In genomic region chr2:157176602-157177001, GRCh38 we compare ENCODE assay signal across 29 cellular contexts.
"Had no signal": no experiment of that assay in that cellular context is flagged by ENCODE, and none has a peak within 500 bp of the region (broad histone marks: within the 10 kb centered on the region; RNA-seq: fewer than 3 reads in every experiment).

No MANE protein-coding gene starts in this region.

- H3K79me2 ChIP-seq: hepatocyte, parathyroid adenoma had no signal

- H3K4me2 ChIP-seq: hepatocyte, neural progenitor cell, smooth muscle cell had no signal

- H3K27me3 ChIP-seq: esophagus muscularis mucosa, foreskin keratinocyte, gastroesophageal sphincter, heart left ventricle, hepatocyte, left lung, neural progenitor cell, suprapubic skin, transverse colon, upper lobe of right lung, uterus had no signal

- H3K4me3 ChIP-seq: esophagus muscularis mucosa, gastroesophageal sphincter, heart left ventricle, hepatocyte, left lung, neural progenitor cell, smooth muscle cell, suprapubic skin, transverse colon, upper lobe of right lung, uterus had no signal

- FAIRE-seq: islet of Langerhans had no signal

- H3K27ac ChIP-seq: esophagus muscularis mucosa, foreskin keratinocyte, gastroesophageal sphincter, heart left ventricle, hepatocyte, left lung, neural progenitor cell, parathyroid adenoma, suprapubic skin, transverse colon, upper lobe of right lung, uterus had no signal

- H3K9ac ChIP-seq: neural progenitor cell, parathyroid adenoma had no signal

- H3K9me3 ChIP-seq: esophagus muscularis mucosa, gastroesophageal sphincter, left lung, suprapubic skin, transverse colon, upper lobe of right lung, uterus had no signal

- ATAC-seq: foreskin keratinocyte; gastroesophageal sphincter; heart left ventricle; left cardiac atrium; left lung; naive thymus-derived CD4-positive, alpha-beta T cell; sciatic nerve; stimulated activated naive CD8-positive, alpha-beta T cell treated with anti-CD3 and anti-CD28 coated beads, Interleukin-15, amount 100 ng/mL, for 72 hours; upper lobe of right lung had no signal

- H3K27ac Mint-ChIP-seq: endodermal cell; naive thymus-derived CD4-positive, alpha-beta T cell; nephron; neural progenitor cell; progenitor cell of endocrine pancreas; stimulated activated naive CD8-positive, alpha-beta T cell treated with anti-CD3 and anti-CD28 coated beads, Interleukin-15, amount 100 ng/mL, for 72 hours had no signal

- DNase-seq: effector CD8-positive, alpha-beta T cell; endodermal cell; foreskin keratinocyte; heart left ventricle; left cardiac atrium; left lung; mesendoderm; midbrain; naive thymus-derived CD4-positive, alpha-beta T cell; stimulated activated CD4-positive, alpha-beta T cell treated with anti-CD3 and anti-CD28 coated beads, Interleukin-12 subunit alpha, Interleukin-12 subunit beta, amount 100 ng/mL, for 4 hours; stimulated activated CD4-positive, alpha-beta T cell treated with anti-CD3 and anti-CD28 coated beads, Interleukin-1b, Interleukin-23, amount 100 ng/mL, for 48 hours; stimulated activated CD4-positive, alpha-beta T cell treated with anti-CD3 and anti-CD28 coated beads, Interleukin-4, amount 100 ng/mL, for 1 hour; stimulated activated CD8-positive, alpha-beta memory T cell treated with anti-CD3 and anti-CD28 coated beads, Interleukin-4, amount 100 ng/mL, for 48 hours; stimulated activated naive CD4-positive, alpha-beta T cell; stimulated activated naive CD8-positive, alpha-beta T cell treated with anti-CD3 and anti-CD28 coated beads, Interleukin-15, amount 100 ng/mL, for 72 hours; transverse colon; upper lobe of right lung; uterus had no signal

- H2AFZ ChIP-seq: hepatocyte, neural progenitor cell, parathyroid adenoma had no signal

- H3K27me3 Mint-ChIP-seq: progenitor cell of endocrine pancreas; stimulated activated naive CD8-positive, alpha-beta T cell treated with anti-CD3 and anti-CD28 coated beads, Interleukin-15, amount 100 ng/mL, for 72 hours had no signal

- H3K4me1 Mint-ChIP-seq: endodermal cell; stimulated activated naive CD8-positive, alpha-beta T cell treated with anti-CD3 and anti-CD28 coated beads, Interleukin-15, amount 100 ng/mL, for 72 hours had no signal

- H3K36me3 ChIP-seq: esophagus muscularis mucosa, gastroesophageal sphincter, heart left ventricle, left lung, neural progenitor cell, suprapubic skin, transverse colon, upper lobe of right lung, uterus had no signal

- H3K4me3 Mint-ChIP-seq: endodermal cell; naive thymus-derived CD4-positive, alpha-beta T cell; nephron; neural progenitor cell; stimulated activated naive CD8-positive, alpha-beta T cell treated with anti-CD3 and anti-CD28 coated beads, Interleukin-15, amount 100 ng/mL, for 72 hours had no signal

- H3K4me1 ChIP-seq: foreskin keratinocyte, neural progenitor cell, parathyroid adenoma, upper lobe of right lung, uterus had no signal

- H3K36me3 Mint-ChIP-seq: naive thymus-derived CD4-positive, alpha-beta T cell; neural progenitor cell had no signal
